In the genomic region with DNA sequence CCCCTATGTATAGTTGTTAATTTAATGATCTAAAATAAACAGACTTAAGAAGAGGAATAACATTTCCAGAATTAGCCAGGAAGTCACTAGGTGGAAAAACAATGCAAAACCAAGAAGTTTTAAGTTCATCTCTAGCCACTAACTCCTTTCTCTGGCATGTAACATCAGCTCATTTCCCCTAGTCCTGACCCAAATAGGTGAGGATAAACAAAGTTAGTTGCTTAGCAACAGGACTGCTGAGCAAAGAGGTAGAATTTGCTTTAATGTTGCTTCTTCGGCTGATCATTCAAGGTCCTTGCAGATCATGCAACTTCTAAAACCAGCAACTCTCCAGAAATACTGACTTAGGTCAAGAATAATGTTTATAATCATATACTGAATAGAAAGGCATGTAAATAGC, we compare ENCODE assay signal across 1 cellular context.
TF ChIP-seq lines count a peak whose summit lies in the region.

No MANE protein-coding gene starts in this region.

TF ChIP-seq in H1, 55 proteins besides CTCF, POLR2A, EP300 and RAD21 (continued from another document):
- TF ChIP-seq GTF2F1 (IDR thresholded peaks at IDR 0.05; ENCODE audit: borderline replicate concordance, low read depth, low read length) (no peak), ZNF274 (IDR thresholded peaks at IDR 0.05; ENCODE audit: borderline replicate concordance, extremely low read depth, low read length) (no peak), POLR2AphosphoS5 (IDR thresholded peaks at IDR 0.05; ENCODE audit: low read depth, low read length) (no peak), CTBP2 (IDR thresholded peaks at IDR 0.05; ENCODE audit: borderline replicate concordance, insufficient read depth, insufficient read length, low read length) (no peak)
